1 cellular context compared by ENCODE assay signal in the genomic region with DNA sequence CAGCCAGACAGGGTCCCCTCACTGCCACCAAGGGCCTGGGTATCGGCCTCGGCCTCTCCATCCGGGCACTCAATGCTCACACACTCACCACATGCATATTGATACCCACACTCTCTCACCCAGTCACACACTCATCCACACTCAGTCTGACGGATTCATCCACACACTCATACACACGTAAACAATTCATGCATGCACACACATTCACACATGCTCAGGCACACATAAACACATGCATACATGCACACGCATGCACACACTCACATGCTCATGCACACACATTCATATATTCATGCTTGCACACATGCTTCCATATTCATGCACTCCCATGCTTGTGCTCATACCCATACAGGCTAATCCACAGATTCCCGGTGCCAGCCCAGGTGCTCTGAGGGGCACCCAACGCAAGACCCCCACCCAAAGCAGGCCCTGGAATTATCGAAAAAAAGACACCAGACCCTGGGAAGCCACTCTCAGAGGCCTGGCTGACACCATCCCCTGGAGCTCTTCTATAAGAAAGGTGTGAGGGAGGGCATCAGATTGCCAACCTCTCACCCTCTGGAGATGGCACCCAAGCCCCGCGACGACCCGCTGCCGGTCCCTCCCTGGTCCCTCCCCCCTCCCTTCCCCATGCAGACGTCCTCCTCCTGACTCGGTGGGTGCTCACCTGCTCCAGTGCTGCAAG.
TF ChIP-seq lines count a peak whose summit lies in the region.

No MANE protein-coding gene starts in this region.

TF ChIP-seq in H1, 55 proteins besides CTCF, POLR2A, EP300 and RAD21:
- TF ChIP-seq EGR1 (IDR thresholded peaks at IDR 0.05; ENCODE audit: borderline replicate concordance, low read depth, low read length) (no peak), KDM5A (IDR thresholded peaks at IDR 0.05; ENCODE audit: low read length) (no peak), TAF1 (IDR thresholded peaks at IDR 0.05; ENCODE audit: low read depth, low read length) (no peak)
